18 cellular contexts compared by ENCODE assay signal in the genomic region with DNA sequence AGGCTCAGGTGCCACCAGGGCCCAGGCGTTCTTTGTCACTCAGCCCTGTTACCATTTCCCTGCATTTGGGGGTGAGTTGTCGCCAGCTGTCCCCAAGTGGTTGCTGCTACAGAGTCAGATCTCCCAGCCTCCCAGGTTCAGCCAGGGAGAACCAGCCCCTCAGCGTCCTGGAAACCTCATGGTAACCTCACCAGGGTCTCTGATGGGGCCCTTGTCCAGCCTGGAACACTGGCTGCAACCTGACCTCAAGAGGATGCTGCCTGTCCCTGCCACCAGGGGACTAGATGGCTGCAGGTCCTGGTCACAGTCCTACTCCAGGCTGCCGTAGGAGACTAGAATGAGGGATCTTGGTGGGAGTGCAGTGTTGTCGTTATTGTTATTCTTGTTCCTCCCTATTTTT.
"Had no signal": no experiment of that assay in that cellular context is flagged by ENCODE, and none has a peak within 500 bp of the region (broad histone marks: within the 10 kb centered on the region; RNA-seq: fewer than 3 reads in every experiment).

No MANE protein-coding gene starts in this region.

- H3K4me3 ChIP-seq: ascending aorta, cardiac muscle cell, pancreas, skin epidermis, tibial nerve had no signal

- H3K9me3 Mint-ChIP-seq: activated CD4-positive, alpha-beta T cell treated with anti-CD3 and anti-CD28 coated beads, Interleukin-2, amount 10 ng/mL, durations not matched to agents 7 days and 5 days; activated T-cell treated with anti-CD3 and anti-CD28 coated beads, Interleukin-2, amount 50 U/mL, for 72 hours; T-helper 2 cell treated with Interferon-gamma antibody and Interleukin-4, amounts not matched to agents 5 μg/mL and 100 μg/mL, for 36 hours had no signal

- H3K4me3 Mint-ChIP-seq: activated CD4-positive, alpha-beta T cell treated with anti-CD3 and anti-CD28 coated beads, Interleukin-2, amount 10 ng/mL, durations not matched to agents 7 days and 5 days; activated naive CD8-positive, alpha-beta T cell treated with anti-CD3 and anti-CD28 coated beads, Interleukin-2, amount 50 U/mL, for 24 hours; activated T-cell treated with anti-CD3 and anti-CD28 coated beads, Interleukin-2, amount 50 U/mL, for 72 hours; neural crest cell; T-helper 2 cell treated with Interferon-gamma antibody and Interleukin-4, amounts not matched to agents 5 μg/mL and 100 μg/mL, for 36 hours had no signal

- H3K9me3 ChIP-seq: ascending aorta, pancreas had no signal

- H3K4me1 Mint-ChIP-seq: activated CD4-positive, alpha-beta T cell treated with anti-CD3 and anti-CD28 coated beads, Interleukin-2, amount 10 ng/mL, durations not matched to agents 7 days and 5 days; activated naive CD8-positive, alpha-beta T cell treated with anti-CD3 and anti-CD28 coated beads, Interleukin-2, amount 50 U/mL, for 24 hours had no signal

- H3K27ac ChIP-seq: ascending aorta, cardiac muscle cell, foreskin keratinocyte, pancreas, skin epidermis, tibial nerve had no signal

- H3K27me3 ChIP-seq: ascending aorta, cardiac muscle cell, foreskin keratinocyte, pancreas had no signal

- DNase-seq: activated CD4-positive, alpha-beta T cell treated with anti-CD3 and anti-CD28 coated beads, Interleukin-2, amount 10 ng/mL, durations not matched to agents 7 days and 5 days; activated CD8-positive, alpha-beta memory T cell treated with anti-CD3 and anti-CD28 coated beads, Interleukin-2, amount 50 U/mL, for 48 hours; activated naive CD4-positive, alpha-beta T cell treated with Interleukin-2 at 50 U/mL for 16 hours; activated naive CD8-positive, alpha-beta T cell treated with anti-CD3 and anti-CD28 coated beads, Interleukin-2, amount 50 U/mL, for 24 hours; activated T-cell treated with anti-CD3 and anti-CD28 coated beads, Interleukin-2, amount 50 U/mL, for 72 hours; foreskin keratinocyte; glutamatergic neuron; pancreas; retina; stimulated activated CD4-positive, alpha-beta T cell treated with anti-CD3 and anti-CD28 coated beads, Interleukin-15, amount 100 ng/mL, for 24 hours; stimulated activated CD4-positive, alpha-beta T cell treated with anti-CD3 and anti-CD28 coated beads, Interleukin-4, amount 100 ng/mL, for 1 hour; stimulated activated naive CD4-positive, alpha-beta T cell had no signal

- H3K4me1 ChIP-seq: ascending aorta, foreskin keratinocyte, pancreas, tibial nerve had no signal

- H3K27ac Mint-ChIP-seq: activated CD4-positive, alpha-beta T cell treated with anti-CD3 and anti-CD28 coated beads, Interleukin-2, amount 10 ng/mL, durations not matched to agents 7 days and 5 days; activated naive CD8-positive, alpha-beta T cell treated with anti-CD3 and anti-CD28 coated beads, Interleukin-2, amount 50 U/mL, for 24 hours; activated T-cell treated with anti-CD3 and anti-CD28 coated beads, Interleukin-2, amount 50 U/mL, for 72 hours; T-helper 2 cell treated with Interferon-gamma antibody and Interleukin-4, amounts not matched to agents 5 μg/mL and 100 μg/mL, for 36 hours had no signal

- ATAC-seq: activated naive CD8-positive, alpha-beta T cell treated with anti-CD3 and anti-CD28 coated beads, Interleukin-2, amount 50 U/mL, for 24 hours; activated T-cell treated with anti-CD3 and anti-CD28 coated beads, Interleukin-2, amount 50 U/mL, for 72 hours; foreskin keratinocyte; pancreas had no signal

- H3K36me3 ChIP-seq: ascending aorta, cardiac muscle cell, pancreas, tibial nerve had no signal

- H3K27me3 Mint-ChIP-seq: activated CD4-positive, alpha-beta T cell treated with anti-CD3 and anti-CD28 coated beads, Interleukin-2, amount 10 ng/mL, durations not matched to agents 7 days and 5 days had no signal
